8 cellular contexts compared by ENCODE assay signal in the genomic region with DNA sequence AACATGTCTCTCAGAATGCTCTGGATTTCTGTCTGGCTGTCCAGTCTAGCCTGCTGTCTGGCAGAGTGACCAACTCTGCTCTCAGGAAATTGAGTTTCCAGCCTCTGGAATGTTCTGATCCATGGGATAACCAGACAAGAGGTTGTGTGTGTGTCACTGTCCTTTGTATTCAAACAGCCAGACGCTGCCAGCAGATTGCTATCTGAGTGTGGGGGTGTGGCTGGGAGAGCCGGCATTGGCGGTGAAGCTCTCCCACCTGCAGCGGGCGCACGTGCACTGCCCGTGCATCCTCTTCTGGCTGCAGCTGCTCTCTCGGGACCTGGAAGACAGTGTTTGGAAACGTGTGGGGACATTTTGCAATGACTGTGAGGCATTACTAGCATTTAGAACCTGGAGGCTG. TPM values are rescaled to one million over a fixed set of nuclear protein-coding genes. Genes with fewer than 3 reads are reported as not detected.
DNase-seq lines count a peak whose midpoint lies in the region; ATAC-seq and TF ChIP-seq lines count a peak whose summit lies in the region.

No MANE protein-coding gene starts in this region.

- peaks cover 3% of the 10 kb centered on the region for H3K4me1 ChIP-seq in mesenchymal stem cell (ENCODE audit: control insufficient read depth, insufficient read depth, low read depth, low read length)

- no peaks in the 10 kb centered on the region for H3K36me3 ChIP-seq in mesenchymal stem cell (ENCODE audit: control insufficient read depth in 1 of 2, insufficient read depth in 2 of 2, low read depth in 1 of 2, low read length in 2 of 2)

- H2BK120ac ChIP-seq in mesenchymal stem cell (ENCODE audit: low read depth, low read length), result no peak overlapping the region

- 2% methylated on average over 9 of the region's 9 CpGs for WGBS in mesenchymal stem cell

- no peak overlapping the region for H3K18ac ChIP-seq in mesenchymal stem cell (ENCODE audit: low read depth in 1 of 2, low read length in 2 of 2)

- no peaks in the 10 kb centered on the region for H3K79me1 ChIP-seq in mesenchymal stem cell (replicated peaks; ENCODE audit: low read length, poor library complexity, severe bottlenecking)

- intact Hi-C loops in dorsolateral prefrontal cortex (cut with DNase I), result no loop called here

- H3K4ac ChIP-seq in mesenchymal stem cell (ENCODE audit: low read depth in 1 of 2, low read length in 2 of 2), result no peak overlapping the region

- no peak overlapping the region for H2BK15ac ChIP-seq in mesenchymal stem cell (ENCODE audit: low read depth, poor library complexity, severe bottlenecking)

- no peak overlapping the region for H4K91ac ChIP-seq in mesenchymal stem cell (ENCODE audit: low read length)

- no peaks in the 10 kb centered on the region for H3K9me3 ChIP-seq in mesenchymal stem cell (ENCODE audit: control insufficient read depth, low read length)

- DNase-seq in Ammon's horn (ENCODE audit: low spot score), result peak; percentile 20
- DNase-seq in HCEC 1CT, result peak; percentile 9
- DNase-seq in NCI-H526 treated with DMSO at 0.1 percent for 48 hours (lab: John Stamatoyannopoulos, UW), result peak; percentile 72
- peak in 6 of 10 donors; percentile 21 to 57 (median 50) for DNase-seq in dorsolateral prefrontal cortex
- DNase-seq in mesenchymal stem cell, result peak; percentile 24
- DNase-seq in OCI-M2 (lab: John Stamatoyannopoulos, UW; ENCODE audit: unreplicated experiment), result no peak
- DNase-seq in UCSD-AML1 (lab: John Stamatoyannopoulos, UW; ENCODE audit: unreplicated experiment), result no peak

- H3K4me2 ChIP-seq in mesenchymal stem cell (ENCODE audit: low read length, poor library complexity, severe bottlenecking), result no peak overlapping the region

- no peak overlapping the region for H3K9ac ChIP-seq in mesenchymal stem cell (ENCODE audit: low read length)

- H3K4me3 ChIP-seq in dorsolateral prefrontal cortex (no peak overlapping the region), mesenchymal stem cell (ENCODE audit: insufficient read depth in 1 of 2, low read depth in 1 of 2, low read length in 2 of 2) (no peak overlapping the region)

- H3K27me3 ChIP-seq in dorsolateral prefrontal cortex (peaks cover 0 to 6% (median 0%) of the 10 kb centered on the region in 45 donors), mesenchymal stem cell (ENCODE audit: control insufficient read depth in 1 of 2, insufficient read depth in 1 of 2, low read length in 2 of 2) (peaks cover 71 to 81% of the 10 kb centered on the region in 2 experiments)

- no peak overlapping the region for H2AK5ac ChIP-seq in mesenchymal stem cell (ENCODE audit: low read length, severe bottlenecking)

- H3K27ac ChIP-seq in dorsolateral prefrontal cortex (no peak overlapping the region), mesenchymal stem cell (ENCODE audit: low read length, poor library complexity, severe bottlenecking) (no peak overlapping the region)

- H4K8ac ChIP-seq in mesenchymal stem cell (ENCODE audit: low read length), result no peak overlapping the region

- peak in 8 of 56 donors; percentile 8 to 27 (median 17) for TF ChIP-seq CTCF in dorsolateral prefrontal cortex (IDR thresholded peaks at IDR 0.05 in 54 of 56, conservative IDR thresholded peaks at IDR 0.05 in 2 of 56; ENCODE audit: low read depth in 1 of 56, partially characterized antibody in 56 of 56)

- H3K14ac ChIP-seq in mesenchymal stem cell (ENCODE audit: low read length in 2 of 2), result no peak overlapping the region

- no peak overlapping the region for H3K23ac ChIP-seq in mesenchymal stem cell (ENCODE audit: low read length in 2 of 2)

- no peak for ATAC-seq in HG02610 (IDR thresholded peaks at IDR 0.05; ENCODE audit: unreplicated experiment)

- H2BK5ac ChIP-seq in mesenchymal stem cell (ENCODE audit: low read depth, low read length, poor library complexity, severe bottlenecking), result no peak overlapping the region

- no peak overlapping the region for H2BK12ac ChIP-seq in mesenchymal stem cell (ENCODE audit: low read length in 2 of 2)

- no peak overlapping the region for H2AFZ ChIP-seq in mesenchymal stem cell (ENCODE audit: low read depth, low read length)

RNA-seq across cellular contexts. Expression of a gene that starts 26.1 kb away (rescaled TPM):
- 1 to 10 TPM in 99 of 120 experiments, under 1 TPM in 21; 0.37 to 4.1 (median 1.5) TPM for total RNA-seq in dorsolateral prefrontal cortex
- polyA plus RNA-seq in mesenchymal stem cell (2013, experiment 1 of 2), result not detected
- not detected for polyA plus RNA-seq in mesenchymal stem cell (2013, experiment 2 of 2)

Comparison
In these comparisons a context has a peak if more than half of its experiments do, and no peak if none do; other contexts are left out.
1. DNase-seq: peak in Ammon's horn (single experiment), HCEC 1CT (single experiment), NCI-H526 treated with DMSO at 0.1 percent for 48 hours (single experiment), dorsolateral prefrontal cortex (6 of 10) and mesenchymal stem cell (single experiment); none in OCI-M2 (single experiment) and UCSD-AML1 (single experiment).